In the genomic region with DNA sequence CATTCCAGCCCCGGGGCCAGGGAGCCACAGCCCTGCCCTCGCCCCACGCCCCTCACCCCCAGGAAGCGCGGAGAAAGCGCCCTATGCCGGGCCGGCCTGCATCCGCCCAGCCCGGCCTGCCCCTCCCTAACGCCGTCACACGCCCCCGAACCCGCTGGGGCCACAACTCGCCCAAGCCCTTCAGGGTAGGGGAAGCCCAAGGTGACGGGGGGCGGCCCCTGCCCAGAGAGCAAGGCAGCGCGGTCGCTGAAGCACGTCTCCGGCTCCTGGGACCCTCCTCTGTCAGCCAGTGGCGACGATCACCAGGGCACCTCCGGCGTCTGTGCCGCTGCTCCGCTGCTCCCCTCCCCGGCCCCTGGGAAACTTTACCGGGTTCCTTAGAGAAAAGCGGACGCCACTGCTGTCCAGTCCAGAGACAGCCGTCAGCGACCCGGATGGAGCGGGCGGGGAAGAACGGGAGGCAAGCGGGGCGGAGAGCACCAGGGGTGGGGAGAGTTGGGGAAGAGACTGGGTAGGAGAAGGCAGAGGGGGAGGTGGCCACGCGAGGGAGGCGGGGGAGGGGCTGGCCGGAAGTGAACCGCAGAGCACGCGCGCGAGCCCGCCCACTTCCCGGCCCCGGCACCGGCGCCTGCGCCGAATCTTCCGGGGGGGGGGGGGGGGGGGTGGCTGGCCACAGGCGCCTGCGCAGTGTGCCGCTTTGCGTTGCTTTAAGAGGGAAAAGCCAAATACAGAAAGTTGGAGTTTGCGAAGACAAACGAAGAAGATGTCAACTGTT, we compare ENCODE assay signal across 1 cellular context.
TF ChIP-seq lines count a peak whose summit lies in the region.

A gene with protein sequence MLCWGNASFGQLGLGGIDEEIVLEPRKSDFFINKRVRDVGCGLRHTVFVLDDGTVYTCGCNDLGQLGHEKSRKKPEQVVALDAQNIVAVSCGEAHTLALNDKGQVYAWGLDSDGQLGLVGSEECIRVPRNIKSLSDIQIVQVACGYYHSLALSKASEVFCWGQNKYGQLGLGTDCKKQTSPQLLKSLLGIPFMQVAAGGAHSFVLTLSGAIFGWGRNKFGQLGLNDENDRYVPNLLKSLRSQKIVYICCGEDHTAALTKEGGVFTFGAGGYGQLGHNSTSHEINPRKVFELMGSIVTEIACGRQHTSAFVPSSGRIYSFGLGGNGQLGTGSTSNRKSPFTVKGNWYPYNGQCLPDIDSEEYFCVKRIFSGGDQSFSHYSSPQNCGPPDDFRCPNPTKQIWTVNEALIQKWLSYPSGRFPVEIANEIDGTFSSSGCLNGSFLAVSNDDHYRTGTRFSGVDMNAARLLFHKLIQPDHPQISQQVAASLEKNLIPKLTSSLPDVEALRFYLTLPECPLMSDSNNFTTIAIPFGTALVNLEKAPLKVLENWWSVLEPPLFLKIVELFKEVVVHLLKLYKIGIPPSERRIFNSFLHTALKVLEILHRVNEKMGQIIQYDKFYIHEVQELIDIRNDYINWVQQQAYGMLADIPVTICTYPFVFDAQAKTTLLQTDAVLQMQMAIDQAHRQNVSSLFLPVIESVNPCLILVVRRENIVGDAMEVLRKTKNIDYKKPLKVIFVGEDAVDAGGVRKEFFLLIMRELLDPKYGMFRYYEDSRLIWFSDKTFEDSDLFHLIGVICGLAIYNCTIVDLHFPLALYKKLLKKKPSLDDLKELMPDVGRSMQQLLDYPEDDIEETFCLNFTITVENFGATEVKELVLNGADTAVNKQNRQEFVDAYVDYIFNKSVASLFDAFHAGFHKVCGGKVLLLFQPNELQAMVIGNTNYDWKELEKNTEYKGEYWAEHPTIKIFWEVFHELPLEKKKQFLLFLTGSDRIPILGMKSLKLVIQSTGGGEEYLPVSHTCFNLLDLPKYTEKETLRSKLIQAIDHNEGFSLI (minus strand): TSS at position 509 of the 775 bp plus-strand sequence. CDS start 2,175 bp downstream, outside the sequence.

TF ChIP-seq in HEK293, 187 proteins besides CTCF, POLR2A, EP300 and RAD21 (continued from another document and continues in another):
- TF ChIP-seq ZNF48 (tag by site-specific recombination; IDR thresholded peaks at IDR 0.05) (no peak), ZNF549 (tag by site-specific recombination; IDR thresholded peaks at IDR 0.05) (no peak), ZNF335 (tag by site-specific recombination; conservative IDR thresholded peaks at IDR 0.05) (peak; percentile 68), ZNF19 (tag by site-specific recombination; IDR thresholded peaks at IDR 0.05; ENCODE audit: low read depth) (no peak), ZNF157 (tag by site-specific recombination; IDR thresholded peaks at IDR 0.05) (no peak), MEIS1 (CRISPR knock-in tag; IDR thresholded peaks at IDR 0.05; ENCODE audit: borderline replicate concordance) (no peak), ZBTB21 (tag by site-specific recombination; IDR thresholded peaks at IDR 0.05) (no peak), ZNF324 (tag by site-specific recombination; IDR thresholded peaks at IDR 0.05) (no peak; the same call in 1 of the 2 replicates), ZNF23 (tag by site-specific recombination; IDR thresholded peaks at IDR 0.05; ENCODE audit: borderline replicate concordance) (no peak), ZNF660 (tag by site-specific recombination; IDR thresholded peaks at IDR 0.05) (peak; percentile 42; the same call in 1 of the 2 replicates), ZBTB1 (tag by site-specific recombination; IDR thresholded peaks at IDR 0.05) (no peak), EGR2 (tag by site-specific recombination; IDR thresholded peaks at IDR 0.05; ENCODE audit: low read depth) (peak; percentile 89), SP2 (tag by site-specific recombination; IDR thresholded peaks at IDR 0.05) (peak; percentile 85), GFI1B (tag by site-specific recombination; IDR thresholded peaks at IDR 0.05) (no peak), ZNF529 (tag by site-specific recombination; IDR thresholded peaks at IDR 0.05; ENCODE audit: insufficient replicate concordance) (no peak), KLF16 (tag by site-specific recombination; IDR thresholded peaks at IDR 0.05) (0 out of 2 replicates have a peak, but pooled peaks have one; percentile 80), ZNF302 (tag by site-specific recombination; IDR thresholded peaks at IDR 0.05; ENCODE audit: low read depth) (no peak), ZNF16 (tag by site-specific recombination; IDR thresholded peaks at IDR 0.05; ENCODE audit: low read depth) (no peak), ZNF133 (tag by site-specific recombination; IDR thresholded peaks at IDR 0.05) (no peak), ZNF596 (tag by site-specific recombination; IDR thresholded peaks at IDR 0.05) (no peak), GLI4 (tag by site-specific recombination; IDR thresholded peaks at IDR 0.05) (no peak), IKZF3 (tag by site-specific recombination; IDR thresholded peaks at IDR 0.05) (no peak), ZFP37 (tag by site-specific recombination; IDR thresholded peaks at IDR 0.05) (peak; percentile 60), ZSCAN30 (tag by site-specific recombination; IDR thresholded peaks at IDR 0.05) (no peak), ZNF214 (tag by site-specific recombination; IDR thresholded peaks at IDR 0.05; ENCODE audit: borderline replicate concordance) (no peak), ZFP41 (tag by site-specific recombination; IDR thresholded peaks at IDR 0.05; ENCODE audit: borderline replicate concordance) (no peak), ZNF830 (tag by site-specific recombination; IDR thresholded peaks at IDR 0.05; ENCODE audit: low read depth) (no peak), OVOL3 (tag by site-specific recombination; IDR thresholded peaks at IDR 0.05) (no peak)
- TF ChIP-seq, protein P1, sequence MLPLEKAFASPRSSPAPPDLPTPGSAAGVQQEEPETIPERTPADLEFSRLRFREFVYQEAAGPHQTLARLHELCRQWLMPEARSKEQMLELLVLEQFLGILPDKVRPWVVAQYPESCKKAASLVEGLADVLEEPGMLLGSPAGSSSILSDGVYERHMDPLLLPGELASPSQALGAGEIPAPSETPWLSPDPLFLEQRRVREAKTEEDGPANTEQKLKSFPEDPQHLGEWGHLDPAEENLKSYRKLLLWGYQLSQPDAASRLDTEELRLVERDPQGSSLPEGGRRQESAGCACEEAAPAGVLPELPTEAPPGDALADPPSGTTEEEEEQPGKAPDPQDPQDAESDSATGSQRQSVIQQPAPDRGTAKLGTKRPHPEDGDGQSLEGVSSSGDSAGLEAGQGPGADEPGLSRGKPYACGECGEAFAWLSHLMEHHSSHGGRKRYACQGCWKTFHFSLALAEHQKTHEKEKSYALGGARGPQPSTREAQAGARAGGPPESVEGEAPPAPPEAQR (tag by site-specific recombination; IDR thresholded peaks at IDR 0.05), result no peak
- TF ChIP-seq, protein P2, sequence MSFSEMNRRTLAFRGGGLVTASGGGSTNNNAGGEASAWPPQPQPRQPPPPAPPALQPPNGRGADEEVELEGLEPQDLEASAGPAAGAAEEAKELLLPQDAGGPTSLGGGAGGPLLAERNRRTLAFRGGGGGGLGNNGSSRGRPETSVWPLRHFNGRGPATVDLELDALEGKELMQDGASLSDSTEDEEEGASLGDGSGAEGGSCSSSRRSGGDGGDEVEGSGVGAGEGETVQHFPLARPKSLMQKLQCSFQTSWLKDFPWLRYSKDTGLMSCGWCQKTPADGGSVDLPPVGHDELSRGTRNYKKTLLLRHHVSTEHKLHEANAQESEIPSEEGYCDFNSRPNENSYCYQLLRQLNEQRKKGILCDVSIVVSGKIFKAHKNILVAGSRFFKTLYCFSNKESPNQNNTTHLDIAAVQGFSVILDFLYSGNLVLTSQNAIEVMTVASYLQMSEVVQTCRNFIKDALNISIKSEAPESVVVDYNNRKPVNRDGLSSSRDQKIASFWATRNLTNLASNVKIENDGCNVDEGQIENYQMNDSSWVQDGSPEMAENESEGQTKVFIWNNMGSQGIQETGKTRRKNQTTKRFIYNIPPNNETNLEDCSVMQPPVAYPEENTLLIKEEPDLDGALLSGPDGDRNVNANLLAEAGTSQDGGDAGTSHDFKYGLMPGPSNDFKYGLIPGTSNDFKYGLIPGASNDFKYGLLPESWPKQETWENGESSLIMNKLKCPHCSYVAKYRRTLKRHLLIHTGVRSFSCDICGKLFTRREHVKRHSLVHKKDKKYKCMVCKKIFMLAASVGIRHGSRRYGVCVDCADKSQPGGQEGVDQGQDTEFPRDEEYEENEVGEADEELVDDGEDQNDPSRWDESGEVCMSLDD (tag by site-specific recombination; IDR thresholded peaks at IDR 0.05), result no peak
- TF ChIP-seq, protein P3, sequence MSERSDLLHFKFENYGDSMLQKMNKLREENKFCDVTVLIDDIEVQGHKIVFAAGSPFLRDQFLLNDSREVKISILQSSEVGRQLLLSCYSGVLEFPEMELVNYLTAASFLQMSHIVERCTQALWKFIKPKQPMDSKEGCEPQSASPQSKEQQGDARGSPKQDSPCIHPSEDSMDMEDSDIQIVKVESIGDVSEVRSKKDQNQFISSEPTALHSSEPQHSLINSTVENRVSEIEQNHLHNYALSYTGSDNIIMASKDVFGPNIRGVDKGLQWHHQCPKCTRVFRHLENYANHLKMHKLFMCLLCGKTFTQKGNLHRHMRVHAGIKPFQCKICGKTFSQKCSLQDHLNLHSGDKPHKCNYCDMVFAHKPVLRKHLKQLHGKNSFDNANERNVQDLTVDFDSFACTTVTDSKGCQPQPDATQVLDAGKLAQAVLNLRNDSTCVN (tag by site-specific recombination; optimal IDR thresholded peaks at IDR 0.05), result peak; percentile 67
- TF ChIP-seq, protein P4, sequence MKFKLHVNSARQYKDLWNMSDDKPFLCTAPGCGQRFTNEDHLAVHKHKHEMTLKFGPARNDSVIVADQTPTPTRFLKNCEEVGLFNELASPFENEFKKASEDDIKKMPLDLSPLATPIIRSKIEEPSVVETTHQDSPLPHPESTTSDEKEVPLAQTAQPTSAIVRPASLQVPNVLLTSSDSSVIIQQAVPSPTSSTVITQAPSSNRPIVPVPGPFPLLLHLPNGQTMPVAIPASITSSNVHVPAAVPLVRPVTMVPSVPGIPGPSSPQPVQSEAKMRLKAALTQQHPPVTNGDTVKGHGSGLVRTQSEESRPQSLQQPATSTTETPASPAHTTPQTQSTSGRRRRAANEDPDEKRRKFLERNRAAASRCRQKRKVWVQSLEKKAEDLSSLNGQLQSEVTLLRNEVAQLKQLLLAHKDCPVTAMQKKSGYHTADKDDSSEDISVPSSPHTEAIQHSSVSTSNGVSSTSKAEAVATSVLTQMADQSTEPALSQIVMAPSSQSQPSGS (tag by site-specific recombination; IDR thresholded peaks at IDR 0.05; ENCODE audit: low read depth), result no peak
- TF ChIP-seq, protein P5, sequence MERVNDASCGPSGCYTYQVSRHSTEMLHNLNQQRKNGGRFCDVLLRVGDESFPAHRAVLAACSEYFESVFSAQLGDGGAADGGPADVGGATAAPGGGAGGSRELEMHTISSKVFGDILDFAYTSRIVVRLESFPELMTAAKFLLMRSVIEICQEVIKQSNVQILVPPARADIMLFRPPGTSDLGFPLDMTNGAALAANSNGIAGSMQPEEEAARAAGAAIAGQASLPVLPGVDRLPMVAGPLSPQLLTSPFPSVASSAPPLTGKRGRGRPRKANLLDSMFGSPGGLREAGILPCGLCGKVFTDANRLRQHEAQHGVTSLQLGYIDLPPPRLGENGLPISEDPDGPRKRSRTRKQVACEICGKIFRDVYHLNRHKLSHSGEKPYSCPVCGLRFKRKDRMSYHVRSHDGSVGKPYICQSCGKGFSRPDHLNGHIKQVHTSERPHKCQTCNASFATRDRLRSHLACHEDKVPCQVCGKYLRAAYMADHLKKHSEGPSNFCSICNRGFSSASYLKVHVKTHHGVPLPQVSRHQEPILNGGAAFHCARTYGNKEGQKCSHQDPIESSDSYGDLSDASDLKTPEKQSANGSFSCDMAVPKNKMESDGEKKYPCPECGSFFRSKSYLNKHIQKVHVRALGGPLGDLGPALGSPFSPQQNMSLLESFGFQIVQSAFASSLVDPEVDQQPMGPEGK (tag by site-specific recombination; IDR thresholded peaks at IDR 0.05), result peak; percentile 96
- TF ChIP-seq, protein P6, sequence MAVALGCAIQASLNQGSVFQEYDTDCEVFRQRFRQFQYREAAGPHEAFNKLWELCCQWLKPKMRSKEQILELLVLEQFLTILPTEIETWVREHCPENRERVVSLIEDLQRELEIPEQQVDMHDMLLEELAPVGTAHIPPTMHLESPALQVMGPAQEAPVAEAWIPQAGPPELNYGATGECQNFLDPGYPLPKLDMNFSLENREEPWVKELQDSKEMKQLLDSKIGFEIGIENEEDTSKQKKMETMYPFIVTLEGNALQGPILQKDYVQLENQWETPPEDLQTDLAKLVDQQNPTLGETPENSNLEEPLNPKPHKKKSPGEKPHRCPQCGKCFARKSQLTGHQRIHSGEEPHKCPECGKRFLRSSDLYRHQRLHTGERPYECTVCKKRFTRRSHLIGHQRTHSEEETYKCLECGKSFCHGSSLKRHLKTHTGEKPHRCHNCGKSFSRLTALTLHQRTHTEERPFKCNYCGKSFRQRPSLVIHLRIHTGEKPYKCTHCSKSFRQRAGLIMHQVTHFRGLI (tag by site-specific recombination; IDR thresholded peaks at IDR 0.05), result peak; percentile 15; the same call in 1 of the 2 replicates
- TF ChIP-seq, protein P7, sequence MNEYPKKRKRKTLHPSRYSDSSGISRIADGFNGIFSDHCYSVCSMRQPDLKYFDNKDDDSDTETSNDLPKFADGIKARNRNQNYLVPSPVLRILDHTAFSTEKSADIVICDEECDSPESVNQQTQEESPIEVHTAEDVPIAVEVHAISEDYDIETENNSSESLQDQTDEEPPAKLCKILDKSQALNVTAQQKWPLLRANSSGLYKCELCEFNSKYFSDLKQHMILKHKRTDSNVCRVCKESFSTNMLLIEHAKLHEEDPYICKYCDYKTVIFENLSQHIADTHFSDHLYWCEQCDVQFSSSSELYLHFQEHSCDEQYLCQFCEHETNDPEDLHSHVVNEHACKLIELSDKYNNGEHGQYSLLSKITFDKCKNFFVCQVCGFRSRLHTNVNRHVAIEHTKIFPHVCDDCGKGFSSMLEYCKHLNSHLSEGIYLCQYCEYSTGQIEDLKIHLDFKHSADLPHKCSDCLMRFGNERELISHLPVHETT (tag by site-specific recombination; IDR thresholded peaks at IDR 0.05), result no peak
- TF ChIP-seq, protein P8, sequence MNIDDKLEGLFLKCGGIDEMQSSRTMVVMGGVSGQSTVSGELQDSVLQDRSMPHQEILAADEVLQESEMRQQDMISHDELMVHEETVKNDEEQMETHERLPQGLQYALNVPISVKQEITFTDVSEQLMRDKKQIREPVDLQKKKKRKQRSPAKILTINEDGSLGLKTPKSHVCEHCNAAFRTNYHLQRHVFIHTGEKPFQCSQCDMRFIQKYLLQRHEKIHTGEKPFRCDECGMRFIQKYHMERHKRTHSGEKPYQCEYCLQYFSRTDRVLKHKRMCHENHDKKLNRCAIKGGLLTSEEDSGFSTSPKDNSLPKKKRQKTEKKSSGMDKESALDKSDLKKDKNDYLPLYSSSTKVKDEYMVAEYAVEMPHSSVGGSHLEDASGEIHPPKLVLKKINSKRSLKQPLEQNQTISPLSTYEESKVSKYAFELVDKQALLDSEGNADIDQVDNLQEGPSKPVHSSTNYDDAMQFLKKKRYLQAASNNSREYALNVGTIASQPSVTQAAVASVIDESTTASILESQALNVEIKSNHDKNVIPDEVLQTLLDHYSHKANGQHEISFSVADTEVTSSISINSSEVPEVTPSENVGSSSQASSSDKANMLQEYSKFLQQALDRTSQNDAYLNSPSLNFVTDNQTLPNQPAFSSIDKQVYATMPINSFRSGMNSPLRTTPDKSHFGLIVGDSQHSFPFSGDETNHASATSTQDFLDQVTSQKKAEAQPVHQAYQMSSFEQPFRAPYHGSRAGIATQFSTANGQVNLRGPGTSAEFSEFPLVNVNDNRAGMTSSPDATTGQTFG (tag by site-specific recombination; IDR thresholded peaks at IDR 0.05; ENCODE audit: borderline replicate concordance), result no peak
